ENCODE assay signal across 31 cellular contexts in genomic region chr22:42379961-42380537, GRCh38. TPM values are rescaled to one million over a fixed set of nuclear protein-coding genes. Genes with fewer than 3 reads are reported as not detected.
A peak's percentile ranks its signal among the peaks of the same experiment; 100 is the strongest.
DNase-seq lines count a peak whose midpoint lies in the region; ATAC-seq and TF ChIP-seq lines count a peak whose summit lies in the region.
"Had no signal": no experiment of that assay in that cellular context is flagged by ENCODE, and none has a peak within 500 bp of the region (broad histone marks: within the 10 kb centered on the region; RNA-seq: fewer than 3 reads in every experiment).

No MANE protein-coding gene starts in this region.

- no peak for TF ChIP-seq CTCF in BE2C (IDR thresholded peaks at IDR 0.05; ENCODE audit: low read depth, low read length)

- H3K4me3 ChIP-seq in BE2C (ENCODE audit: low read depth, low read length) = no peak overlapping the region
- H3K4me3 ChIP-seq: ascending aorta, hepatocyte, K562, prostate gland, testis, uterus had no signal

- ATAC-seq in left colon = peak; percentile 65
- ATAC-seq: esophagus mucosa, foreskin keratinocyte, HCT116, K562, sciatic nerve had no signal

- in situ Hi-C loops in G401 (cut with HindIII; ENCODE audit: low sequenced_read_pairs) = loop anchor here (10.0 kb wide), 1 partner anchor 95 kb away; no protein-coding TSS in a partner anchor

- intact Hi-C loops in left colon (cut with DNase I, micrococcal nuclease) = no loop called here

- DNase-seq in BE2C (peak; percentile 54), COLO668 (lab: John Stamatoyannopoulos, UW; ENCODE audit: unreplicated experiment) (peak; percentile 54), NCI-H524 (lab: John Stamatoyannopoulos, UW) (peak; percentile 63 to 87), left colon (no peak), T-helper 9 cell (no peak), G401 (ENCODE audit: low spot score) (no peak)
- no peak for DNase-seq in activated CD4-positive, CD25-positive, alpha-beta regulatory T cell treated with anti-CD3 and anti-CD28 coated beads, Interleukin-2, amount 50 U/mL, for 72 hours
- DNase-seq: activated CD4-positive, alpha-beta T cell treated with anti-CD3 and anti-CD28 coated beads for 4 hours; activated effector memory CD4-positive, alpha-beta T cell treated with Interleukin-2 at 50 U/mL for 16 hours; activated naive CD8-positive, alpha-beta T cell treated with anti-CD3 and anti-CD28 coated beads for 36 hours; Calu3; cortex of kidney; EL; endodermal cell; foreskin keratinocyte; NCI-H187; stimulated activated naive CD4-positive, alpha-beta T cell treated with Interleukin-2 at 50 U/mL for 16 hours; T-helper 1 cell; testis; uterus had no signal

- H3K36me3 ChIP-seq in BE2C = no peaks in the 10 kb centered on the region
- H3K36me3 ChIP-seq: ascending aorta, prostate gland, uterus had no signal

- H3K9me3 ChIP-seq in BE2C = no peaks in the 10 kb centered on the region
- H3K9me3 ChIP-seq: ascending aorta, prostate gland, testis, uterus had no signal

- H3K27me3 ChIP-seq in BE2C = no peaks in the 10 kb centered on the region
- H3K27me3 ChIP-seq: ascending aorta, hepatocyte, testis, uterus had no signal

- H3K4me1 ChIP-seq in BE2C = peaks cover 30% of the 10 kb centered on the region
- H3K4me1 ChIP-seq: ascending aorta, foreskin keratinocyte, prostate gland, testis, uterus had no signal

RNA-seq across cellular contexts. Expression of gene NFAM1, which starts 52.2 kb away (rescaled TPM):
- polyA plus RNA-seq in BE2C (2012; ENCODE audit: insufficient read depth, insufficient read length, low read depth) = 5.0 TPM
- 1 to 10 TPM in 1 of 2 donors, under 1 TPM in 1; 0.55 to 2.9 TPM for total RNA-seq in left colon
- 0.47 and 1.2 TPM in 2 replicates for total RNA-seq in G401 (2014; rRNA removed; shearing (Covaris generic))
- total RNA-seq: foreskin keratinocyte, M059J, NCI-H460, RPMI7951, SK-MEL-5 had no signal
- polyA plus RNA-seq: foreskin keratinocyte had no signal

Comparison
In these comparisons a context has a peak if more than half of its experiments do, and no peak if none do; other contexts are left out.
1. DNase-seq: peak in BE2C (single experiment), COLO668 (single experiment) and NCI-H524 (2 of 2); none in left colon (0 of 2), activated CD4-positive, CD25-positive, alpha-beta regulatory T cell treated with anti-CD3 and anti-CD28 coated beads, Interleukin-2, amount 50 U/mL, for 72 hours (single experiment), T-helper 9 cell (single experiment) and G401 (single experiment).